ENCODE assay signal across 9 cellular contexts in genomic region chr20:645318-646106, GRCh38. TPM values are rescaled to one million over a fixed set of nuclear protein-coding genes. Genes with fewer than 3 reads are reported as not detected.
DNase-seq lines count a peak whose midpoint lies in the region; ATAC-seq and TF ChIP-seq lines count a peak whose summit lies in the region.
"Had no signal": no experiment of that assay in that cellular context is flagged by ENCODE, and none has a peak within 500 bp of the region (broad histone marks: within the 10 kb centered on the region; RNA-seq: fewer than 3 reads in every experiment).

No MANE protein-coding gene starts in this region.

- H3K9me3 Mint-ChIP-seq in nephron: no peaks in the 10 kb centered on the region

- H3F3A ChIP-seq in OCI-LY1 (ENCODE audit: insufficient read depth, low read length): no peaks in the 10 kb centered on the region

- H3K4me1 Mint-ChIP-seq in nephron: peaks cover 10% of the 10 kb centered on the region

- no peaks in the 10 kb centered on the region for H3K79me2 ChIP-seq in OCI-LY1 (ENCODE audit: insufficient read depth, low read length)

- TF ChIP-seq CTCF in A673 (conservative IDR thresholded peaks at IDR 0.05; ENCODE audit: low read depth, low read length) (peak; percentile 97), HL-60 (IDR thresholded peaks at IDR 0.05; ENCODE audit: insufficient read depth, low read length) (peak; percentile 91), OCI-LY1 (IDR thresholded peaks at IDR 0.05; ENCODE audit: low read length) (peak; percentile 93), esophagus squamous epithelium (IDR thresholded peaks at IDR 0.05) (peak; percentile 78 to 88 (median 84)), nephron (IDR thresholded peaks at IDR 0.05; ENCODE audit: unreplicated experiment in 3 of 3) (peak; percentile 95 to 96 (median 95))

- CTCF ChIA-PET in A673 (lab: Charles Lee): interaction anchor here (0.5 to 1.6 kb wide), 17 partner anchors 22 to 646 kb away, joined by 3 to 22 read pairs (median 4); partner anchors contain the start of gene TRIB3

- H3K27me3 Mint-ChIP-seq in nephron (ENCODE audit: low read depth): peaks cover 6% of the 10 kb centered on the region

- TF ChIP-seq POLR2A in GM18505 (IDR thresholded peaks at IDR 0.05; ENCODE audit: borderline replicate concordance, extremely low read depth, insufficient read depth, insufficient read length) (peak; percentile 25), esophagus squamous epithelium (IDR thresholded peaks at IDR 0.05) (no peak)

- H3K4me3 ChIP-seq in A673 (ENCODE audit: low read depth, low read length, poor library complexity, severe bottlenecking) (no peak overlapping the region), HL-60 (replicated peaks; ENCODE audit: insufficient read depth, low read length) (no peak overlapping the region), OCI-LY1 (ENCODE audit: low read depth, low read length, poor library complexity, severe bottlenecking) (no peak overlapping the region), esophagus squamous epithelium (no peak overlapping the region)

- H3K27ac ChIP-seq in A673 (ENCODE audit: low read depth, low read length, poor library complexity, severe bottlenecking) (no peak overlapping the region), HL-60 (replicated peaks) (no peak overlapping the region), OCI-LY1 (ENCODE audit: low read depth, low read length, poor library complexity, severe bottlenecking) (no peak overlapping the region), esophagus squamous epithelium (no peak overlapping the region)

- peak; percentile 79 for DNase-seq in A673 (ENCODE audit: low spot score)
- DNase-seq in HL-60 (ENCODE audit: low read depth in 1 of 2, low spot score in 1 of 2): peak; percentile 61 to 62
- peak; percentile 58 for DNase-seq in activated T-cell treated with anti-CD3 and anti-CD28 coated beads for 24 hours (ENCODE audit: low read depth)
- no peak for DNase-seq in esophagus squamous epithelium (lab: John Stamatoyannopoulos, UW)
- peak; percentile 14 for DNase-seq in stromal cell of bone marrow (ENCODE audit: low read depth)

- no peak overlapping the region for H3K4me3 Mint-ChIP-seq in nephron

- peak; percentile 74 for ATAC-seq in GM18505 (IDR thresholded peaks at IDR 0.05; ENCODE audit: unreplicated experiment)

- 9 to 15% methylated on average over 10 to 17 of the region's 20 CpGs for WGBS in esophagus squamous epithelium, 2 donors

- H3K27ac Mint-ChIP-seq in nephron: peak overlapping the region in 1 of 3 experiments; percentile 28

- no TSS peak for BruUV-seq in A673 (replicated peaks; lab: Mats Ljungman, UMichigan)

- no peak overlapping the region for H2AFZ ChIP-seq in OCI-LY1 (ENCODE audit: low read length)

- H3K9me3 ChIP-seq in A673 (ENCODE audit: low read depth, low read length, poor library complexity, severe bottlenecking) (no peaks in the 10 kb centered on the region), OCI-LY1 (ENCODE audit: low read length) (no peaks in the 10 kb centered on the region), esophagus squamous epithelium (peaks cover 0 to 7% (median 0%) of the 10 kb centered on the region in 3 donors)

- peaks cover 6% of the 10 kb centered on the region for H3K36me3 ChIP-seq in A673 (ENCODE audit: insufficient read depth, low read length, poor library complexity, severe bottlenecking)
- H3K36me3 ChIP-seq in OCI-LY1 (ENCODE audit: insufficient read depth, low read length): peaks cover 36% of the 10 kb centered on the region
- peaks cover 19 to 40% (median 23%) of the 10 kb centered on the region in 3 donors for H3K36me3 ChIP-seq in esophagus squamous epithelium

- H3K27me3 ChIP-seq in A673 (replicated peaks; ENCODE audit: insufficient read depth, low read depth, low read length, poor library complexity) (no peaks in the 10 kb centered on the region), HL-60 (ENCODE audit: insufficient read depth, poor library complexity, severe bottlenecking) (no peaks in the 10 kb centered on the region), OCI-LY1 (ENCODE audit: insufficient read depth, low read length) (no peaks in the 10 kb centered on the region), esophagus squamous epithelium (peaks cover 0 to 22% (median 0%) of the 10 kb centered on the region in 4 donors)

- H3K4me1 ChIP-seq in A673 (ENCODE audit: insufficient read depth, low read length, poor library complexity, severe bottlenecking): no peaks in the 10 kb centered on the region
- peaks cover 3% of the 10 kb centered on the region for H3K4me1 ChIP-seq in OCI-LY1 (ENCODE audit: insufficient read depth, low read length, severe bottlenecking)
- peaks cover 6 to 21% (median 7%) of the 10 kb centered on the region in 3 donors for H3K4me1 ChIP-seq in esophagus squamous epithelium

- H3K9me2 ChIP-seq in OCI-LY1 (ENCODE audit: low read depth, low read length): no peaks in the 10 kb centered on the region

- H3K9ac ChIP-seq in OCI-LY1 (ENCODE audit: low read length): no peak overlapping the region

- no peak overlapping the region for H3K4me2 ChIP-seq in OCI-LY1 (ENCODE audit: low read length)

- intact Hi-C loops in A673 (cut with micrococcal nuclease; ENCODE audit: unreplicated experiment) (loop anchor here (1.0 kb wide), 1 partner anchor 84 kb away; no protein-coding TSS in a partner anchor), esophagus squamous epithelium (cut with DNase I) (loop anchor here (2.0 kb wide), 1 partner anchor 85 kb away; no protein-coding TSS in a partner anchor)

- H4K20me1 ChIP-seq in OCI-LY1 (ENCODE audit: insufficient read depth, low read length): no peaks in the 10 kb centered on the region

- H3K36me3 Mint-ChIP-seq in nephron (ENCODE audit: low read depth): peaks cover 28% of the 10 kb centered on the region

- POLR2A ChIA-PET in A673 (lab: Charles Lee; ENCODE audit: low non-redundant PET): no interaction called here

RNA-seq across cellular contexts. Expression of gene SRXN1, which starts 7.5 kb away (rescaled TPM):
- 11.5 and 11.9 TPM in 2 replicates for total RNA-seq in A673 (2021)
- total RNA-seq in esophagus squamous epithelium: 100 to 1,000 TPM in 3 of 4 donors, 10 to 100 TPM in 1; 73.4 to 158 (median 133) TPM

RNA-seq across cellular contexts. Expression of gene SCRT2, which starts 30.1 kb away (rescaled TPM):
- total RNA-seq in A673 (2021) (0.50 and 0.69 TPM in 2 replicates), esophagus squamous epithelium (not detected)
- total RNA-seq: subcutaneous adipose tissue had no signal

RNA-seq across cellular contexts. Expression of gene TCF15, which starts 35.4 kb away (rescaled TPM):
- total RNA-seq in A673 (2021) (0.20 and 0.24 TPM in 2 replicates), esophagus squamous epithelium (not detected)
